ENCODE assay signal across 1 cellular context in the genomic region with DNA sequence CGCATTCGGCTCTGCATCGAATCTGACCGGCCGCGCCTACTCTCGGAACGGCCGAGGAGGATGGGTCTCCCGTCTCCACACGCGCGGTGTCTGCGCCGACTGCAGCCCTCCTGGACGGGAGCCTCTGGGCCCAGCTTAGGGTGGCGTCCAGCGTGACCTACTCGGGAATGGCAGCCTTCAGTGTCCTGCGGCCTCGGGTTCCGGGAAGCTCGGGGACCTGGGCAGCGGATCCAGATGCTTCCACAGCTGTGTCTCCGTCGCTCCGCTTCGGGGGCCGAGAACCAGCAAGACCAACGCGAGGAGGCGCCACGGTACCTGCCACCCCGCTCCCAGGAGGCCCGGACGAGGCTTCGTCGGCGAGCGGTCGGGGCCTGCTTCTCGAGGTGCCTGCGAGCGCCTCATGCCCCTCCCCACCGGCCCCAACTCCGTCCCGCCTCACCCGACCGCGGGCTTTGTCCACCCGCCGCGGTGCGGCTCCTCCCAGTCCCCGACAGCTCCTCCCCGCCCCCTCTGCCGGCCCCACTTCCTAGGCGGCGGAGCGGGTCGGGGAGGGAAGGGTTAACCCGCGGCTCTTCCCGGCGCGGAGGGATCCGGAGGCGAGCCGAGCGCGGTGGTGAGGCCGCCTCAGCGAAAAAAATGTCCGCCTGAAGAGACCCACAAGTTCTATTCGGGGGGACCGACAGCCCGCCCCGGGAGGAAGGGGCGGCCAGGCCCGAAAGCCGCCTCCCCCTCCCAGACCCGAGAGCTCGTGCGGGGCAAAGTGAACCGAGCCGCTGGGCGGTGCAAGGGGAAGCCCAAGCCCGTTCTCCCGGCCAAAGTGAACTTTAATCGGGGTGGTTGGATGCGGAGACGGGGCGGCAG.
TF ChIP-seq lines count a peak whose summit lies in the region.

Gene TCF12, plus strand, starts transcription at position 599 of the 861 bp plus-strand sequence. CDS start 1,270 bp downstream, outside the sequence.

TF ChIP-seq in GM12878, 131 proteins besides CTCF, POLR2A, EP300 and RAD21 (continued from another document and continues in another):
- TF ChIP-seq CUX1 (IDR thresholded peaks at IDR 0.05; ENCODE audit: insufficient replicate concordance, low read depth, low read length) (no peak), ZNF622 (IDR thresholded peaks at IDR 0.05) (no peak), NRF1 (conservative IDR thresholded peaks at IDR 0.05; ENCODE audit: low read depth, low read length) (no peak), NFIC (IDR thresholded peaks at IDR 0.05; ENCODE audit: low read depth, low read length) (no peak), MEF2A (IDR thresholded peaks at IDR 0.05; ENCODE audit: insufficient read depth, low read depth, low read length) (0 out of 2 replicates have a peak, but pooled peaks have one; percentile 60), NFYA (IDR thresholded peaks at IDR 0.05; ENCODE audit: borderline replicate concordance, low read depth, low read length) (no peak), MEF2B (IDR thresholded peaks at IDR 0.05; ENCODE audit: partially characterized antibody, poor library complexity, severe bottlenecking) (peak; percentile 88), SIN3A (IDR thresholded peaks at IDR 0.05; ENCODE audit: low read depth, low read length) (no peak), PKNOX1 (IDR thresholded peaks at IDR 0.05) (no peak), JUND (IDR thresholded peaks at IDR 0.05; ENCODE audit: low read depth, low read length) (no peak; the same call in 1 of the 2 replicates), KDM1A (IDR thresholded peaks at IDR 0.05; ENCODE audit: borderline replicate concordance) (no peak), CREM (IDR thresholded peaks at IDR 0.05; ENCODE audit: low read depth) (peak; percentile 74), ELK1 (IDR thresholded peaks at IDR 0.05; ENCODE audit: low read depth, low read length) (no peak; the same call in 1 of the 2 replicates), CBX5 (IDR thresholded peaks at IDR 0.05; ENCODE audit: low read depth) (peak; percentile 84; the same call in 1 of the 2 replicates), RCOR1 (conservative IDR thresholded peaks at IDR 0.05; ENCODE audit: low read depth, low read length) (no peak), CEBPZ (IDR thresholded peaks at IDR 0.05; ENCODE audit: low read depth, low read length) (no peak), ZBTB11 (CRISPR knock-in tag; IDR thresholded peaks at IDR 0.05) (no peak), ZBTB40 (IDR thresholded peaks at IDR 0.05; ENCODE audit: borderline replicate concordance) (0 out of 2 replicates have a peak, but pooled peaks have one; percentile 29), PML (IDR thresholded peaks at IDR 0.05; ENCODE audit: low read length) (no peak), ZNF217 (IDR thresholded peaks at IDR 0.05) (no peak), SMARCA5 (IDR thresholded peaks at IDR 0.05) (peak; percentile 44; the same call in 1 of the 2 replicates)
- TF ChIP-seq, protein P1, sequence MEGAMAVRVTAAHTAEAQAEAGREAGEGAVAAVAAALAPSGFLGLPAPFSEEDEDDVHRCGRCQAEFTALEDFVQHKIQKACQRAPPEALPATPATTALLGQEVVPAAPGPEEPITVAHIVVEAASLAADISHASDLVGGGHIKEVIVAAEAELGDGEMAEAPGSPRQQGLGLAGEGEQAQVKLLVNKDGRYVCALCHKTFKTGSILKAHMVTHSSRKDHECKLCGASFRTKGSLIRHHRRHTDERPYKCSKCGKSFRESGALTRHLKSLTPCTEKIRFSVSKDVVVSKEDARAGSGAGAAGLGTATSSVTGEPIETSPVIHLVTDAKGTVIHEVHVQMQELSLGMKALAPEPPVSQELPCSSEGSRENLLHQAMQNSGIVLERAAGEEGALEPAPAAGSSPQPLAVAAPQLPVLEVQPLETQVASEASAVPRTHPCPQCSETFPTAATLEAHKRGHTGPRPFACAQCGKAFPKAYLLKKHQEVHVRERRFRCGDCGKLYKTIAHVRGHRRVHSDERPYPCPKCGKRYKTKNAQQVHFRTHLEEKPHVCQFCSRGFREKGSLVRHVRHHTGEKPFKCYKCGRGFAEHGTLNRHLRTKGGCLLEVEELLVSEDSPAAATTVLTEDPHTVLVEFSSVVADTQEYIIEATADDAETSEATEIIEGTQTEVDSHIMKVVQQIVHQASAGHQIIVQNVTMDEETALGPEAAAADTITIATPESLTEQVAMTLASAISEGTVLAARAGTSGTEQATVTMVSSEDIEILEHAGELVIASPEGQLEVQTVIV (IDR thresholded peaks at IDR 0.05; ENCODE audit: borderline replicate concordance, partially characterized antibody), result no peak
- TF ChIP-seq, protein P2, sequence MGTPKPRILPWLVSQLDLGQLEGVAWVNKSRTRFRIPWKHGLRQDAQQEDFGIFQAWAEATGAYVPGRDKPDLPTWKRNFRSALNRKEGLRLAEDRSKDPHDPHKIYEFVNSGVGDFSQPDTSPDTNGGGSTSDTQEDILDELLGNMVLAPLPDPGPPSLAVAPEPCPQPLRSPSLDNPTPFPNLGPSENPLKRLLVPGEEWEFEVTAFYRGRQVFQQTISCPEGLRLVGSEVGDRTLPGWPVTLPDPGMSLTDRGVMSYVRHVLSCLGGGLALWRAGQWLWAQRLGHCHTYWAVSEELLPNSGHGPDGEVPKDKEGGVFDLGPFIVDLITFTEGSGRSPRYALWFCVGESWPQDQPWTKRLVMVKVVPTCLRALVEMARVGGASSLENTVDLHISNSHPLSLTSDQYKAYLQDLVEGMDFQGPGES (IDR thresholded peaks at IDR 0.05), result no peak
- TF ChIP-seq, protein P3, sequence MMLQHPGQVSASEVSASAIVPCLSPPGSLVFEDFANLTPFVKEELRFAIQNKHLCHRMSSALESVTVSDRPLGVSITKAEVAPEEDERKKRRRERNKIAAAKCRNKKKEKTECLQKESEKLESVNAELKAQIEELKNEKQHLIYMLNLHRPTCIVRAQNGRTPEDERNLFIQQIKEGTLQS (IDR thresholded peaks at IDR 0.05; ENCODE audit: borderline replicate concordance, extremely low read depth, low read depth, low read length), result no peak
